Comparison of ENCODE assay signal across 10 cellular contexts in genomic region chr10:105063796-105064195, GRCh38.
DNase-seq lines count a peak whose midpoint lies in the region; ATAC-seq and TF ChIP-seq lines count a peak whose summit lies in the region.
"Had no signal": no experiment of that assay in that cellular context is flagged by ENCODE, and none has a peak within 500 bp of the region (broad histone marks: within the 10 kb centered on the region; RNA-seq: fewer than 3 reads in every experiment).

No MANE protein-coding gene starts in this region.

- no peak overlapping the region for H2AFZ ChIP-seq in PC-9

- no peaks in the 10 kb centered on the region for H3K79me2 ChIP-seq in PC-9 (ENCODE audit: low read depth)

- no peaks in the 10 kb centered on the region for H3F3A ChIP-seq in PC-9 (ENCODE audit: insufficient read depth, low read depth)

- H4K20me1 ChIP-seq in PC-9 (ENCODE audit: insufficient read depth), result no peaks in the 10 kb centered on the region

- no peak overlapping the region for H3K4me2 ChIP-seq in PC-9

- TF ChIP-seq CTCF in PC-9 (conservative IDR thresholded peaks at IDR 0.05), result peak; percentile 53
- TF ChIP-seq CTCF in type B pancreatic cell (conservative IDR thresholded peaks at IDR 0.05), result peak; percentile 82

- H3K27me3 ChIP-seq in PC-9 (ENCODE audit: insufficient read depth, low read depth), result no peaks in the 10 kb centered on the region

- BruUV-seq in PC-9 (replicated peaks; lab: Mats Ljungman, UMichigan), result no TSS peak

- peaks cover 9% of the 10 kb centered on the region for H3K27me3 Mint-ChIP-seq in type B pancreatic cell
- H3K27me3 Mint-ChIP-seq: activated B cell treated with CpG ODN at 0.5 μM for 24 hours; CD4-positive, CD25-positive, alpha-beta regulatory T cell had no signal

- POLR2A ChIA-PET in PC-9 (lab: Charles Lee; ENCODE audit: unreplicated experiment), result no interaction called here

- no peak overlapping the region for H3K27ac ChIP-seq in PC-9

- H3K9me2 ChIP-seq in PC-9 (ENCODE audit: insufficient read depth), result no peaks in the 10 kb centered on the region

- ATAC-seq in HG02885 (IDR thresholded peaks at IDR 0.05; ENCODE audit: poor library complexity, unreplicated experiment), result peak; percentile 66

- H3K36me3 Mint-ChIP-seq in type B pancreatic cell, result no peaks in the 10 kb centered on the region

- CTCF ChIA-PET in PC-9 (lab: Charles Lee), result no interaction called here

- H3K36me3 ChIP-seq in PC-9 (ENCODE audit: low read depth), result no peaks in the 10 kb centered on the region

- intact Hi-C loops in PC-9 (cut with micrococcal nuclease; ENCODE audit: unreplicated experiment), result loop anchor here (10.0 kb wide), 1 partner anchor 1111 kb away; no protein-coding TSS in a partner anchor

- peak; percentile 38 for DNase-seq in SIG-M5 treated with dmso at 0.1 percent for 504 hours (lab: John Stamatoyannopoulos, UW; ENCODE audit: unreplicated experiment)
- DNase-seq in SIG-M5 (lab: John Stamatoyannopoulos, UW), result no peak
- DNase-seq in PC-9, result peak in 1 of 2 experiments; percentile 0
- DNase-seq in globus pallidus (ENCODE audit: low spot score), result peak; percentile 5
- no peak for DNase-seq in type B pancreatic cell (ENCODE audit: extremely low spot score, unreplicated experiment)
- DNase-seq in HCEC 1CT, result no peak
- DNase-seq in putamen (ENCODE audit: low spot score), result no peak
- DNase-seq: activated B cell treated with CpG ODN at 0.5 μM for 24 hours had no signal

- H3K4me1 Mint-ChIP-seq in type B pancreatic cell (ENCODE audit: unreplicated experiment), result no peaks in the 10 kb centered on the region
- H3K4me1 Mint-ChIP-seq: activated B cell treated with CpG ODN at 0.5 μM for 24 hours; CD4-positive, CD25-positive, alpha-beta regulatory T cell had no signal

- no peaks in the 10 kb centered on the region for H3K9me3 ChIP-seq in PC-9 (ENCODE audit: insufficient read depth, low read depth)

- H3K4me3 ChIP-seq in PC-9, result no peak overlapping the region

- H3K4me1 ChIP-seq in PC-9 (replicated peaks; ENCODE audit: insufficient read depth), result no peaks in the 10 kb centered on the region

- peaks cover 6% of the 10 kb centered on the region for H3K9me3 Mint-ChIP-seq in type B pancreatic cell

- no peak overlapping the region for H3K4me3 Mint-ChIP-seq in type B pancreatic cell
- H3K4me3 Mint-ChIP-seq: activated B cell treated with CpG ODN at 0.5 μM for 24 hours; CD4-positive, CD25-positive, alpha-beta regulatory T cell had no signal

- no peak overlapping the region for H3K27ac Mint-ChIP-seq in type B pancreatic cell
- H3K27ac Mint-ChIP-seq: activated B cell treated with CpG ODN at 0.5 μM for 24 hours; CD4-positive, CD25-positive, alpha-beta regulatory T cell had no signal

Comparison
In these comparisons a context has a peak if more than half of its experiments do, and no peak if none do; other contexts are left out.
1. DNase-seq: peak in SIG-M5 treated with dmso at 0.1 percent for 504 hours (single experiment) and globus pallidus (single experiment); none in SIG-M5 (single experiment), type B pancreatic cell (single experiment), HCEC 1CT (single experiment) and putamen (single experiment).